ENCODE assay signal across 1 cellular context in genomic region chr2:70771446-70771845, GRCh38.
A peak's percentile ranks its signal among the peaks of the same experiment; 100 is the strongest.
TF ChIP-seq lines count a peak whose summit lies in the region.

No MANE protein-coding gene starts in this region.

TF ChIP-seq in HepG2, 621 proteins besides CTCF, POLR2A, EP300 and RAD21:
- TF ChIP-seq DPF2 (CRISPR knock-in tag; IDR thresholded peaks at IDR 0.05; ENCODE audit: borderline replicate concordance, low read depth) = no peak
- peak; percentile 27 to 34; a peak in 2 of 4 replicates for TF ChIP-seq MAFK (conservative IDR thresholded peaks at IDR 0.05 in 1 of 2, IDR thresholded peaks at IDR 0.05 in 1 of 2; ENCODE audit: low read length in 2 of 2)
- 0 out of 2 replicates have a peak, but pooled peaks have one; percentile 13 for TF ChIP-seq MAFF (IDR thresholded peaks at IDR 0.05; ENCODE audit: low read depth, low read length)
